In genomic region chr2:27735263-27735904, GRCh38 we compare ENCODE assay signal across 8 cellular contexts. TPM values are rescaled to one million over a fixed set of nuclear protein-coding genes. Genes with fewer than 3 reads are reported as not detected.
DNase-seq lines count a peak whose midpoint lies in the region; ATAC-seq, FAIRE-seq and TF ChIP-seq lines count a peak whose summit lies in the region.

No MANE protein-coding gene starts in this region.

- H3K27me3 ChIP-seq in GM12878 (replicated peaks in 1 of 2; ENCODE audit: control insufficient read depth in 2 of 2, insufficient read depth in 2 of 2, low read length in 1 of 2): peaks cover 2 to 11% of the 10 kb centered on the region in 2 experiments
- no peaks in the 10 kb centered on the region for H3K27me3 ChIP-seq in right cardiac atrium (ENCODE audit: control insufficient read depth, insufficient read depth)
- H3K27me3 ChIP-seq in prostate gland (replicated peaks; ENCODE audit: insufficient read depth): no peaks in the 10 kb centered on the region
- no peaks in the 10 kb centered on the region for H3K27me3 ChIP-seq in upper lobe of right lung

- TF ChIP-seq EP300 in GM12878 (IDR thresholded peaks at IDR 0.05; ENCODE audit: borderline replicate concordance in 1 of 2, control insufficient read depth in 1 of 2, low read depth in 2 of 2, low read length in 2 of 2): no peak

- SMC1A ChIA-PET in GM12878 (lab: Charles Lee; ENCODE audit: uncharacterized antibody, unreplicated experiment): interaction anchor here (0.6 kb wide), 1 partner anchor 9 kb away, joined by 3 read pairs; no protein-coding TSS in a partner anchor

- H3K36me3 ChIP-seq in GM12878 (ENCODE audit: control insufficient read depth in 2 of 2, insufficient read depth in 2 of 2, low read length in 1 of 2): no peaks in the 10 kb centered on the region
- no peaks in the 10 kb centered on the region for H3K36me3 ChIP-seq in prostate gland
- no peaks in the 10 kb centered on the region for H3K36me3 ChIP-seq in upper lobe of right lung

- peak overlapping the region; percentile 85 for H3K4me3 Mint-ChIP-seq in T-helper 17 cell

- H3K4me2 ChIP-seq in GM12878 (ENCODE audit: control insufficient read depth, insufficient read depth): peak overlapping the region; percentile 54

- RAD21 ChIA-PET in GM12878 (lab: Charles Lee; ENCODE audit: unreplicated experiment): no interaction called here

- no peaks in the 10 kb centered on the region for H4K20me1 ChIP-seq in GM12878 (ENCODE audit: control insufficient read depth, insufficient read depth)

- TF ChIP-seq POLR2A in GM12878 (IDR thresholded peaks at IDR 0.05; ENCODE audit: low read depth, low read length) (no peak), prostate gland (IDR thresholded peaks at IDR 0.05) (peak; percentile 68)

- H3K9me3 ChIP-seq in T-helper 17 cell (ENCODE audit: control insufficient read depth, low read length, poor library complexity, severe bottlenecking) (no peaks in the 10 kb centered on the region), GM12878 (replicated peaks; ENCODE audit: control insufficient read depth, insufficient read depth, low read length) (no peaks in the 10 kb centered on the region; the same call in 2 of the 3 replicates), right cardiac atrium (ENCODE audit: control insufficient read depth, low read length) (no peaks in the 10 kb centered on the region), prostate gland (no peaks in the 10 kb centered on the region), upper lobe of right lung (no peaks in the 10 kb centered on the region)

- POLR2A ChIA-PET in GM12878 (lab: Charles Lee): no interaction called here

- no TSS peak for BruUV-seq in GM12878 (replicated peaks; lab: Mats Ljungman, UMichigan)

- TF ChIP-seq CTCF in GM12878 (IDR thresholded peaks at IDR 0.05 in 2 of 3, conservative IDR thresholded peaks at IDR 0.05 in 1 of 3; ENCODE audit: control insufficient read depth in 2 of 3, extremely low read depth in 1 of 3, insufficient read depth in 1 of 3, low read depth in 3 of 3, low read length in 3 of 3) (no peak), prostate gland (IDR thresholded peaks at IDR 0.05) (peak in 1 of 4 experiments; percentile 14), upper lobe of right lung (IDR thresholded peaks at IDR 0.05) (no peak)

- peaks cover 4% of the 10 kb centered on the region for H3K27me3 Mint-ChIP-seq in T-helper 17 cell

- CTCF ChIA-PET in GM12878 (lab: Yijun Ruan, JAX): no interaction called here

- H2AFZ ChIP-seq in GM12878 (ENCODE audit: control insufficient read depth, low read depth, low read length): peak overlapping the region; percentile 51

- H3K79me2 ChIP-seq in GM12878 (ENCODE audit: control insufficient read depth, insufficient read depth, low read length): no peaks in the 10 kb centered on the region

- ATAC-seq in T-helper 17 cell (peak; percentile 79), GM12878 (peak; percentile 20; the same call in 2 of the 3 replicates), right cardiac atrium (peak; percentile 94 to 95), upper lobe of right lung (peak; percentile 97), HG03439 (IDR thresholded peaks at IDR 0.05; ENCODE audit: unreplicated experiment) (no peak)

- in situ Hi-C loops in GM12878 (cut with MboI): no loop called here

- TF ChIP-seq RAD21 in GM12878 (IDR thresholded peaks at IDR 0.05; ENCODE audit: insufficient read depth, low read depth, low read length): no peak

- H3K4me1 Mint-ChIP-seq in T-helper 17 cell: peaks cover 6% of the 10 kb centered on the region

- peak; percentile 56 for DNase-seq in CD1c-positive myeloid dendritic cell (ENCODE audit: extremely low spot score)
- peak; percentile 11 to 24 (median 14) for DNase-seq in T-helper 17 cell
- DNase-seq in GM12878 (ENCODE audit: low read depth, low spot score): no peak
- peak; percentile 94 to 96 (median 95) for DNase-seq in right cardiac atrium
- DNase-seq in prostate gland (ENCODE audit: low spot score): peak; percentile 81
- peak; percentile 94 for DNase-seq in upper lobe of right lung
- no peak for DNase-seq in SKM-1 treated with dmso at 0.1 percent for 144 hours (lab: John Stamatoyannopoulos, UW; ENCODE audit: unreplicated experiment)

- peak overlapping the region; percentile 39 for H3K27ac Mint-ChIP-seq in T-helper 17 cell

- H3K4me1 ChIP-seq in GM12878 (ENCODE audit: control insufficient read depth, insufficient read depth, low read length) (peaks cover 2% of the 10 kb centered on the region; the same call in 1 of the 2 replicates), right cardiac atrium (ENCODE audit: control insufficient read depth, insufficient read depth, low read length) (peaks cover 10% of the 10 kb centered on the region), prostate gland (replicated peaks) (no peaks in the 10 kb centered on the region), upper lobe of right lung (peaks cover 39% of the 10 kb centered on the region)

- no peaks in the 10 kb centered on the region for H3K36me3 Mint-ChIP-seq in T-helper 17 cell (ENCODE audit: low read depth)

- H3K4me3 ChIP-seq in GM12878 (0 out of 2 replicates have a peak overlapping the region, but pooled peaks have one; percentile 16), right cardiac atrium (ENCODE audit: low read length) (peak overlapping the region; percentile 45), prostate gland (peak overlapping the region; percentile 25 to 35), upper lobe of right lung (peak overlapping the region; percentile 51)

- no peak overlapping the region for H3K27ac ChIP-seq in GM12878 (ENCODE audit: control insufficient read depth, insufficient read depth)
- peak overlapping the region; percentile 86 for H3K27ac ChIP-seq in right cardiac atrium (ENCODE audit: low read length)
- peak overlapping the region; percentile 76 to 80 for H3K27ac ChIP-seq in prostate gland
- peak overlapping the region; percentile 82 for H3K27ac ChIP-seq in upper lobe of right lung

- intact Hi-C loops in GM12878 (cut with micrococcal nuclease; ENCODE audit: unreplicated experiment): no loop called here
- intact Hi-C loops in right cardiac atrium (cut with DNase I): loop anchor here in 1 of 4 donors (10.0 kb wide), 1 partner anchor 309 kb away; no protein-coding TSS in a partner anchor
- intact Hi-C loops in prostate gland (cut with DNase I): no loop called here
- intact Hi-C loops in upper lobe of right lung (cut with DNase I): no loop called here

- 25% methylated on average over 42 of the region's 51 CpGs for WGBS in GM12878 (ENCODE audit: insufficient coverage, insufficient replicate concordance, low lambda C conversion rate, missing lambda C conversion rate)
- WGBS in right cardiac atrium: 2% methylated on average over 51 of the region's 51 CpGs
- WGBS in prostate gland: 1% methylated on average over 51 of the region's 51 CpGs

- H3K9ac ChIP-seq in GM12878 (ENCODE audit: control insufficient read depth, insufficient read depth, low read length): no peak overlapping the region

- no peak for FAIRE-seq in GM12878 (lab: Jason Lieb, UNC)

TF ChIP-seq in GM12878, 131 proteins besides CTCF, POLR2A, EP300 and RAD21 (continues in another document):
- TF ChIP-seq TCF3 (IDR thresholded peaks at IDR 0.05; ENCODE audit: borderline replicate concordance, insufficient read depth, low read depth, low read length) (no peak), IKZF1 (conservative IDR thresholded peaks at IDR 0.05) (0 out of 2 replicates have a peak, but pooled peaks have one; percentile 19)

RNA-seq across cellular contexts. Expression of gene MRPL33, which starts 36.1 kb away (rescaled TPM):
- 10 to 100 TPM; 24.6 to 38.9 TPM for total RNA-seq in T-helper 17 cell
- 14.3 and 74.8 TPM in 2 replicates for total RNA-seq in GM12878 (2013; cell fraction: nucleolus; rRNA removed)
- total RNA-seq in GM12878 (2014; rRNA removed): 73.9 and 86.5 TPM in 2 replicates
- total RNA-seq in GM12878 (2014; rRNA removed; fragmentation: Illumina TruSeq; extraction: Trizol): 184 and 189 TPM in 2 replicates
- 45.5 and 50.1 TPM in 2 replicates for total RNA-seq in GM12878 (2021)
- polyA plus RNA-seq in GM12878 (2011; ENCODE audit: low read depth): 65.0 TPM
- 83.1 and 135 TPM in 2 replicates for polyA plus RNA-seq in GM12878 (2011; rRNA removed)
- polyA plus RNA-seq in GM12878 (2011; cell fraction: cytosol; rRNA removed): 20.0 and 31.8 TPM in 2 replicates
- 25.0 and 35.1 TPM in 2 replicates for polyA plus RNA-seq in GM12878 (2011; cell fraction: nucleus; rRNA removed)
- polyA plus RNA-seq in GM12878 (2012): 94.6 and 110 TPM in 2 replicates
- 135 and 166 TPM in 2 replicates for polyA plus RNA-seq in GM12878 (2014; fragmentation: Illumina TruSeq; extraction: Trizol)
- polyA plus RNA-seq in GM12878 (2014; fragmentation: Nextera tagmentation; extraction: Ambion mirVana): 100 to 1,000 TPM; 291 to 318 TPM
- polyA plus RNA-seq in GM12878 (2014; rRNA removed): 83.9 and 125 TPM in 2 replicates
- 100 to 1,000 TPM; 278 to 281 TPM for polyA plus RNA-seq in GM12878 (2016; fragmentation: Nextera tagmentation; extraction: Ambion mirVana)
- polyA minus RNA-seq in GM12878 (2011; rRNA and poly(A)+ RNA removed): 10.4 and 13.6 TPM in 2 replicates
- 9.0 and 9.6 TPM in 2 replicates for polyA minus RNA-seq in GM12878 (2011; cell fraction: cytosol; rRNA and poly(A)+ RNA removed)
- polyA minus RNA-seq in GM12878 (2011; cell fraction: nucleus; rRNA and poly(A)+ RNA removed): 11.2 and 23.5 TPM in 2 replicates
- 100 to 1,000 TPM; 242 to 308 (median 274) TPM for total RNA-seq in right cardiac atrium
- polyA plus RNA-seq in right cardiac atrium: 596 TPM
- 100 to 1,000 TPM; 140 to 186 TPM for total RNA-seq in prostate gland
- 79.4 TPM for total RNA-seq in upper lobe of right lung

Comparison
In these comparisons a context has a peak if more than half of its experiments do, and no peak if none do; other contexts are left out.
1. DNase-seq: peak in CD1c-positive myeloid dendritic cell (single experiment), T-helper 17 cell (3 of 3), right cardiac atrium (3 of 3), prostate gland (single experiment) and upper lobe of right lung (single experiment); none in GM12878 (single experiment) and SKM-1 treated with dmso at 0.1 percent for 144 hours (single experiment).
2. Peak in every context shown above with its lines, with median percentiles within 50 percentile points of each other: H3K4me3 ChIP-seq.